Comparison of ENCODE assay signal across 12 cellular contexts in genomic region chr10:69101451-69102095, GRCh38. TPM values are rescaled to one million over a fixed set of nuclear protein-coding genes. Genes with fewer than 3 reads are reported as not detected.
A peak's percentile ranks its signal among the peaks of the same experiment; 100 is the strongest.
DNase-seq lines count a peak whose midpoint lies in the region; ATAC-seq, FAIRE-seq and TF ChIP-seq lines count a peak whose summit lies in the region.
"Had no signal": no experiment of that assay in that cellular context is flagged by ENCODE, and none has a peak within 500 bp of the region (broad histone marks: within the 10 kb centered on the region; RNA-seq: fewer than 3 reads in every experiment).

No MANE protein-coding gene starts in this region.

- peak overlapping the region; percentile 32 for H3K4me3 Mint-ChIP-seq in activated CD8-positive, alpha-beta memory T cell treated with anti-CD3 and anti-CD28 coated beads, Interleukin-2, amount 10 ng/mL, durations not matched to agents 7 days and 5 days
- peak overlapping the region; percentile 30 for H3K4me3 Mint-ChIP-seq in dendritic cell treated with granulocyte-macrophage colony-stimulating factor and Interleukin-4, amounts not matched to agents 40 ng/mL and 50 ng/mL, for 4 days

- no peaks in the 10 kb centered on the region for H3F3A ChIP-seq in smooth muscle cell (ENCODE audit: low read depth)

- DNase-seq in activated CD8-positive, alpha-beta memory T cell treated with anti-CD3 and anti-CD28 coated beads, Interleukin-2, amount 10 ng/mL, durations not matched to agents 7 days and 5 days: peak; percentile 79
- DNase-seq in activated CD8-positive, alpha-beta memory T cell treated with anti-CD3 and anti-CD28 coated beads, Interleukin-2, amount 50 U/mL, for 48 hours: no peak
- DNase-seq in RKO (ENCODE audit: low spot score): peak; percentile 41
- no peak for DNase-seq in smooth muscle cell (lab: John Stamatoyannopoulos, UW; ENCODE audit: unreplicated experiment)
- no peak for DNase-seq in putamen (ENCODE audit: low spot score)
- DNase-seq in kidney: no peak
- DNase-seq in AG08396 (ENCODE audit: low spot score): no peak
- DNase-seq: gastrocnemius medialis, NCI-H187 had no signal

- H3K4me3 ChIP-seq in smooth muscle cell: no peak overlapping the region
- H3K4me3 ChIP-seq in kidney (ENCODE audit: low read length in 2 of 2): no peak overlapping the region
- H3K4me3 ChIP-seq: gastrocnemius medialis, SK-N-MC had no signal

- peak; percentile 70 for ATAC-seq in activated CD8-positive, alpha-beta memory T cell treated with anti-CD3 and anti-CD28 coated beads, Interleukin-2, amount 10 ng/mL, durations not matched to agents 7 days and 5 days
- ATAC-seq: gastrocnemius medialis had no signal

- CTCF ChIA-PET in activated CD8-positive, alpha-beta memory T cell treated with anti-CD3 and anti-CD28 coated beads, Interleukin-2, amount 10 ng/mL, durations not matched to agents 7 days and 5 days (lab: Charles Lee): interaction anchor here (1.2 to 2.6 kb wide), 6 partner anchors 10 to 146 kb away, joined by 3 to 11 read pairs (median 6); partner anchors contain the start of gene DDX21

- H3K36me3 Mint-ChIP-seq in activated CD8-positive, alpha-beta memory T cell treated with anti-CD3 and anti-CD28 coated beads, Interleukin-2, amount 10 ng/mL, durations not matched to agents 7 days and 5 days: peaks cover 61% of the 10 kb centered on the region
- peaks cover 89% of the 10 kb centered on the region for H3K36me3 Mint-ChIP-seq in dendritic cell treated with granulocyte-macrophage colony-stimulating factor and Interleukin-4, amounts not matched to agents 40 ng/mL and 50 ng/mL, for 4 days (ENCODE audit: low read depth)

- WGBS in smooth muscle cell (ENCODE audit: low lambda C conversion rate): 62% methylated on average over 6 of the region's 6 CpGs

- no peaks in the 10 kb centered on the region for H3K9me3 Mint-ChIP-seq in activated CD8-positive, alpha-beta memory T cell treated with anti-CD3 and anti-CD28 coated beads, Interleukin-2, amount 10 ng/mL, durations not matched to agents 7 days and 5 days (ENCODE audit: low read depth)
- H3K9me3 Mint-ChIP-seq in dendritic cell treated with granulocyte-macrophage colony-stimulating factor and Interleukin-4, amounts not matched to agents 40 ng/mL and 50 ng/mL, for 4 days: no peaks in the 10 kb centered on the region

- H3K27me3 ChIP-seq in smooth muscle cell (ENCODE audit: low read depth): no peaks in the 10 kb centered on the region
- H3K27me3 ChIP-seq: gastrocnemius medialis had no signal

- H3K4me1 ChIP-seq in smooth muscle cell (ENCODE audit: low read depth) (no peaks in the 10 kb centered on the region), kidney (ENCODE audit: control insufficient read depth in 1 of 2, insufficient read depth in 1 of 2, low read depth in 1 of 2, low read length in 2 of 2) (no peaks in the 10 kb centered on the region)
- H3K4me1 ChIP-seq: gastrocnemius medialis had no signal

- H3K4me2 ChIP-seq in smooth muscle cell: no peak overlapping the region

- intact Hi-C loops in dendritic cell treated with granulocyte-macrophage colony-stimulating factor and Interleukin-4, amounts not matched to agents 40 ng/mL and 50 ng/mL, for 4 days (cut with micrococcal nuclease): no loop called here
- intact Hi-C loops in kidney (cut with DNase I): no loop called here

- H3K79me2 ChIP-seq in smooth muscle cell (ENCODE audit: low read depth): no peaks in the 10 kb centered on the region

- TF ChIP-seq CTCF in smooth muscle cell (IDR thresholded peaks at IDR 0.05; ENCODE audit: borderline replicate concordance, insufficient read depth, poor library complexity, severe bottlenecking) (no peak), kidney (IDR thresholded peaks at IDR 0.05; ENCODE audit: borderline replicate concordance, extremely low read depth, insufficient read depth) (no peak)

- H3K9me3 ChIP-seq in smooth muscle cell (replicated peaks; ENCODE audit: low read depth) (no peaks in the 10 kb centered on the region), kidney (ENCODE audit: control insufficient read depth in 1 of 2, low read length in 2 of 2) (no peaks in the 10 kb centered on the region)
- H3K9me3 ChIP-seq: gastrocnemius medialis had no signal

- no peak for FAIRE-seq in kidney (lab: Jason Lieb, UNC)
- FAIRE-seq: urothelium cell line had no signal

- no peak overlapping the region for H3K27ac ChIP-seq in smooth muscle cell (ENCODE audit: low read depth)
- no peak overlapping the region for H3K27ac ChIP-seq in kidney (ENCODE audit: low read depth in 2 of 2, low read length in 2 of 2)
- H3K27ac ChIP-seq: gastrocnemius medialis, SK-N-MC had no signal

- H3K27me3 Mint-ChIP-seq in activated CD8-positive, alpha-beta memory T cell treated with anti-CD3 and anti-CD28 coated beads, Interleukin-2, amount 10 ng/mL, durations not matched to agents 7 days and 5 days: no peaks in the 10 kb centered on the region
- H3K27me3 Mint-ChIP-seq in dendritic cell treated with granulocyte-macrophage colony-stimulating factor and Interleukin-4, amounts not matched to agents 40 ng/mL and 50 ng/mL, for 4 days: no peaks in the 10 kb centered on the region

- no peaks in the 10 kb centered on the region for H3K36me3 ChIP-seq in smooth muscle cell (ENCODE audit: low read depth)
- no peaks in the 10 kb centered on the region for H3K36me3 ChIP-seq in kidney (ENCODE audit: control insufficient read depth in 1 of 2, insufficient read depth in 2 of 2, low read length in 2 of 2)
- H3K36me3 ChIP-seq: gastrocnemius medialis had no signal

- H4K20me1 ChIP-seq in smooth muscle cell (ENCODE audit: low read depth): no peaks in the 10 kb centered on the region

- H3K27ac Mint-ChIP-seq in activated CD8-positive, alpha-beta memory T cell treated with anti-CD3 and anti-CD28 coated beads, Interleukin-2, amount 10 ng/mL, durations not matched to agents 7 days and 5 days: peak overlapping the region; percentile 85
- H3K27ac Mint-ChIP-seq in dendritic cell treated with granulocyte-macrophage colony-stimulating factor and Interleukin-4, amounts not matched to agents 40 ng/mL and 50 ng/mL, for 4 days: peak overlapping the region; percentile 80

- peaks cover 40% of the 10 kb centered on the region for H3K4me1 Mint-ChIP-seq in activated CD8-positive, alpha-beta memory T cell treated with anti-CD3 and anti-CD28 coated beads, Interleukin-2, amount 10 ng/mL, durations not matched to agents 7 days and 5 days
- peaks cover 55% of the 10 kb centered on the region for H3K4me1 Mint-ChIP-seq in dendritic cell treated with granulocyte-macrophage colony-stimulating factor and Interleukin-4, amounts not matched to agents 40 ng/mL and 50 ng/mL, for 4 days (ENCODE audit: low read depth)

- peak overlapping the region; percentile 83 for H2AFZ ChIP-seq in smooth muscle cell (ENCODE audit: low read depth)

- no peak overlapping the region for H3K9ac ChIP-seq in smooth muscle cell (ENCODE audit: low read depth)
- no peak overlapping the region for H3K9ac ChIP-seq in kidney (ENCODE audit: low read length in 2 of 2)

RNA-seq across cellular contexts. Expression of gene SRGN, which starts 13.7 kb away (rescaled TPM):
- 100 to 1,000 TPM; 366 to 616 TPM for total RNA-seq in activated CD8-positive, alpha-beta memory T cell treated with anti-CD3 and anti-CD28 coated beads, Interleukin-2, amount 10 ng/mL, durations not matched to agents 7 days and 5 days
- not detected in 2 replicates for total RNA-seq in smooth muscle cell
- polyA plus RNA-seq in smooth muscle cell: not detected in 2 replicates
- total RNA-seq in kidney: 130 TPM
- polyA plus RNA-seq in kidney (ENCODE audit: insufficient read depth, low read depth, low replicate concordance): 65.7 TPM

RNA-seq across cellular contexts. Expression of gene VPS26A, which starts 22.4 kb away (rescaled TPM):
- 10 to 100 TPM; 53.6 to 58.1 TPM for total RNA-seq in activated CD8-positive, alpha-beta memory T cell treated with anti-CD3 and anti-CD28 coated beads, Interleukin-2, amount 10 ng/mL, durations not matched to agents 7 days and 5 days
- total RNA-seq in smooth muscle cell (28.3 and 46.7 TPM in 2 replicates), kidney (52.5 TPM)
- polyA plus RNA-seq in smooth muscle cell (36.8 and 45.4 TPM in 2 replicates), kidney (ENCODE audit: insufficient read depth, low read depth, low replicate concordance) (38.9 TPM)

Comparison
In these comparisons a context has a peak if more than half of its experiments do, and no peak if none do; other contexts are left out.
1. DNase-seq: peak in activated CD8-positive, alpha-beta memory T cell treated with anti-CD3 and anti-CD28 coated beads, Interleukin-2, amount 10 ng/mL, durations not matched to agents 7 days and 5 days (single experiment) and RKO (single experiment); none in activated CD8-positive, alpha-beta memory T cell treated with anti-CD3 and anti-CD28 coated beads, Interleukin-2, amount 50 U/mL, for 48 hours (single experiment), smooth muscle cell (single experiment), putamen (single experiment), kidney (single experiment) and AG08396 (single experiment).
2. RNA of gene SRGN, which starts 13.7 kb away (total RNA-seq): 366 to 616 TPM in activated CD8-positive, alpha-beta memory T cell treated with anti-CD3 and anti-CD28 coated beads, Interleukin-2, amount 10 ng/mL, durations not matched to agents 7 days and 5 days and 130 TPM in kidney (single experiment); not detected in smooth muscle cell; every median in the first group is over 100 times any median in the second.